ENCODE assay signal across 8 cellular contexts in the genomic region with DNA sequence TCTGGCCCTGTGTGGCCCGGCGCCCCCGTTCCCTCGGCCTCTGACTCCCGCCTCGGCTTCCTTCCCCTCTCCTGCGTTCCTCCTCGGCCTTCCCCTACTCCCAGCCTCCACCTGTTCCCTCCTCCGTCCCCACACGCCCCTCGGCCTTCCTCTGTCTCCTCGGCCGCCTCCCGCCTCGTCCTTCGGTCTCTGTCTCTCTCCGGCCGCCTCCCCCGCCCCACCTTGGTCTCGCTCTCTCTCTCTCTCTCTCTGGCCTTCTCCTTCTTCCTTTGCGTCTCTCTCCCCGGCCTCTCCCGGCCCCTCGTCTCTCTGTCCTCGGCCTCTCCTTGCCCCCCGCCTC. TPM values are rescaled to one million over a fixed set of nuclear protein-coding genes. Genes with fewer than 3 reads are reported as not detected.
DNase-seq lines count a peak whose midpoint lies in the region; ATAC-seq and TF ChIP-seq lines count a peak whose summit lies in the region.

No MANE protein-coding gene starts in this region.

- H3K36me3 ChIP-seq in BLaER1 (peaks cover 58% of the 10 kb centered on the region), HUES6 (ENCODE audit: control insufficient read depth, insufficient read depth, low read length) (peaks cover 41% of the 10 kb centered on the region), right lobe of liver (peaks cover 0 to 10% (median 2%) of the 10 kb centered on the region in 4 donors), urinary bladder (ENCODE audit: insufficient read depth) (no peaks in the 10 kb centered on the region)

- TF ChIP-seq CTCF in astrocyte of the cerebellum (IDR thresholded peaks at IDR 0.05; ENCODE audit: low read depth, low read length, missing control alignments) (no peak), right lobe of liver (IDR thresholded peaks at IDR 0.05) (no peak)

- H3K4me2 ChIP-seq in BLaER1 = peak overlapping the region; percentile 95

- H3K9me3 ChIP-seq in BLaER1 = no peaks in the 10 kb centered on the region
- H3K9me3 ChIP-seq in HUES6 (ENCODE audit: control insufficient read depth, insufficient read depth, low read depth, low read length) = no peaks in the 10 kb centered on the region
- no peaks in the 10 kb centered on the region for H3K9me3 ChIP-seq in right lobe of liver

- H4K20me1 ChIP-seq in BLaER1 = peaks cover 42% of the 10 kb centered on the region

- H3K27me3 ChIP-seq in BLaER1 = no peaks in the 10 kb centered on the region
- no peaks in the 10 kb centered on the region for H3K27me3 ChIP-seq in HUES6 (ENCODE audit: control insufficient read depth, insufficient read depth, low read length)
- no peaks in the 10 kb centered on the region for H3K27me3 ChIP-seq in right lobe of liver

- H3K4me3 ChIP-seq in BLaER1 (peak overlapping the region; percentile 94), HUES6 (ENCODE audit: low read depth, low read length) (peak overlapping the region; percentile 100), astrocyte of the cerebellum (ENCODE audit: low read depth, low read length) (peak overlapping the region; percentile 84), right lobe of liver (peak overlapping the region; percentile 73 to 94 (median 76)), urinary bladder (ENCODE audit: low read depth, low read length) (peak overlapping the region; percentile 64)

- intact Hi-C loops in right lobe of liver (cut with DNase I) = no loop called here

- in situ Hi-C loops in astrocyte of the cerebellum (cut with HindIII; ENCODE audit: low sequenced_read_pairs) = no loop called here

- H3K4me1 ChIP-seq in BLaER1 (peaks cover 53% of the 10 kb centered on the region), HUES6 (ENCODE audit: control insufficient read depth, insufficient read depth, low read length) (peaks cover 18% of the 10 kb centered on the region), right lobe of liver (peaks cover 0 to 47% (median 21%) of the 10 kb centered on the region in 4 donors), urinary bladder (ENCODE audit: insufficient read depth) (no peaks in the 10 kb centered on the region)

- H3K27ac ChIP-seq in BLaER1 = peak overlapping the region; percentile 90
- peak overlapping the region; percentile 82; the same call in 1 of the 2 replicates for H3K27ac ChIP-seq in HUES6 (ENCODE audit: low read depth, low read length)
- peak overlapping the region; percentile 76 to 82 (median 77) for H3K27ac ChIP-seq in right lobe of liver
- peak overlapping the region; percentile 87 for H3K27ac ChIP-seq in urinary bladder (ENCODE audit: low read depth)

- no peak for TF ChIP-seq POLR2A in right lobe of liver (IDR thresholded peaks at IDR 0.05)

- 1% methylated on average over 14 of the region's 26 CpGs for WGBS in right lobe of liver (ENCODE audit: insufficient coverage, low coverage, low lambda C conversion rate, missing lambda C conversion rate)
- under 1% methylated on average over 26 of the region's 26 CpGs for WGBS in urinary bladder

- DNase-seq in astrocyte of the cerebellum (ENCODE audit: low read depth) (no peak), right lobe of liver (no peak), SHP77 treated with DMSO at 0.1 percent for 48 hours (lab: John Stamatoyannopoulos, UW) (no peak), OCI-M2 (lab: John Stamatoyannopoulos, UW; ENCODE audit: unreplicated experiment) (no peak)

- ATAC-seq in GM19351 (IDR thresholded peaks at IDR 0.05; ENCODE audit: unreplicated experiment) = peak; percentile 23
- peak; percentile 1 to 9 (median 5) for ATAC-seq in right lobe of liver

- peak overlapping the region; percentile 95 for H3K9ac ChIP-seq in BLaER1
- H3K9ac ChIP-seq in HUES6 (ENCODE audit: low read length) = peak overlapping the region; percentile 97

RNA-seq across cellular contexts. Expression of a gene that starts 0.6 kb away (rescaled TPM):
- total RNA-seq in right lobe of liver = 10 to 100 TPM; 15.6 to 38.3 (median 28.3) TPM
- 11.6 TPM for total RNA-seq in urinary bladder
- polyA plus RNA-seq in urinary bladder = 42.4 TPM

RNA-seq across cellular contexts. Expression of a gene that starts 44.7 kb away (rescaled TPM):
- 10 to 100 TPM; 33.4 to 54.0 (median 48.7) TPM for total RNA-seq in right lobe of liver
- total RNA-seq in urinary bladder = 238 TPM
- 103 TPM for polyA plus RNA-seq in urinary bladder
